21 cellular contexts compared by ENCODE assay signal in genomic region chr7:24408798-24409428, GRCh38.
DNase-seq lines count a peak whose midpoint lies in the region; ATAC-seq, FAIRE-seq and TF ChIP-seq lines count a peak whose summit lies in the region.
"Had no signal": no experiment of that assay in that cellular context is flagged by ENCODE, and none has a peak within 500 bp of the region (broad histone marks: within the 10 kb centered on the region; RNA-seq: fewer than 3 reads in every experiment).

No MANE protein-coding gene starts in this region.

- peaks cover 75% of the 10 kb centered on the region for H3K9me3 Mint-ChIP-seq in GM23338
- H3K9me3 Mint-ChIP-seq: CD8-positive, alpha-beta T cell had no signal

- H2BK15ac ChIP-seq in H1 (ENCODE audit: low read length) (no peak overlapping the region), neuronal stem cell (ENCODE audit: low read length) (no peak overlapping the region)

- H3K79me1 ChIP-seq in H1 (ENCODE audit: low read depth, low read length) (no peaks in the 10 kb centered on the region), neuronal stem cell (ENCODE audit: low read depth, low read length) (no peaks in the 10 kb centered on the region)

- H4K91ac ChIP-seq in H1 (replicated peaks; ENCODE audit: insufficient read length, low read length) (no peak overlapping the region), neuronal stem cell (ENCODE audit: low read depth, low read length, poor library complexity) (no peak overlapping the region)

- peaks cover 24% of the 10 kb centered on the region for H3K4me1 Mint-ChIP-seq in GM23338

- H3K9me2 ChIP-seq in GM23338 (ENCODE audit: insufficient read depth), result no peaks in the 10 kb centered on the region

- TF ChIP-seq EP300 in H1 (IDR thresholded peaks at IDR 0.05; ENCODE audit: borderline replicate concordance in 1 of 2, low read depth in 2 of 2, low read length in 2 of 2), result no peak

- H3K27me3 Mint-ChIP-seq in GM23338 (ENCODE audit: insufficient read depth, low read depth, poor library complexity), result peaks cover 37% of the 10 kb centered on the region

- H3F3A ChIP-seq in GM23338 (replicated peaks; ENCODE audit: low read depth), result peaks cover 32% of the 10 kb centered on the region

- POLR2A ChIA-PET in H1 (lab: Charles Lee; ENCODE audit: partially characterized antibody), result interaction anchor here (0.7 to 7.2 kb wide), 32 partner anchors 9 to 257 kb away, joined by 3 to 65 read pairs (median 6); partner anchors contain the start of gene PALS2

- H3K4me1 ChIP-seq in GM23338 (ENCODE audit: insufficient read depth) (peaks cover 38% of the 10 kb centered on the region), H1 (replicated peaks in 1 of 4; ENCODE audit: control insufficient read depth in 3 of 4, insufficient read depth in 4 of 4, low read length in 3 of 4) (peaks cover 3 to 18% (median 15%) of the 10 kb centered on the region in 4 experiments; a peak in 5 of 7 replicates), neuronal stem cell (ENCODE audit: control insufficient read depth in 2 of 2, insufficient read depth in 1 of 2, low read depth in 1 of 2, low read length in 2 of 2) (no peaks in the 10 kb centered on the region)
- H3K4me1 ChIP-seq: Caco-2 had no signal

- H2BK5ac ChIP-seq in H1 (ENCODE audit: low read depth, low read length) (no peak overlapping the region), neuronal stem cell (ENCODE audit: low read length) (no peak overlapping the region)

- H3K79me2 ChIP-seq in GM23338 (replicated peaks; ENCODE audit: insufficient read depth) (peaks cover 5% of the 10 kb centered on the region; the same call in 1 of the 2 replicates), H1 (ENCODE audit: control insufficient read depth in 1 of 2, insufficient read depth in 2 of 2, low read length in 2 of 2) (peaks cover 0 to 4% of the 10 kb centered on the region in 2 experiments; a peak in 1 of 4 replicates)

- H3K4me2 ChIP-seq in GM23338 (no peak overlapping the region), H1 (ENCODE audit: insufficient read depth in 1 of 2, low read depth in 2 of 2, low read length in 2 of 2) (no peak overlapping the region), neuronal stem cell (ENCODE audit: insufficient read depth, low read length, poor library complexity, severe bottlenecking) (no peak overlapping the region)
- H3K4me2 ChIP-seq: BLaER1 had no signal

- H3K36me3 ChIP-seq in GM23338 (ENCODE audit: insufficient read depth) (peaks cover 11% of the 10 kb centered on the region), H1 (ENCODE audit: control insufficient read depth in 2 of 4, insufficient read depth in 4 of 4, low read length in 3 of 4) (peaks cover 2 to 39% (median 15%) of the 10 kb centered on the region in 4 experiments; a peak in 5 of 8 replicates), neuronal stem cell (replicated peaks in 1 of 2; ENCODE audit: control insufficient read depth in 2 of 2, insufficient read depth in 2 of 2, low read length in 2 of 2) (no peaks in the 10 kb centered on the region)
- H3K36me3 ChIP-seq: BLaER1 had no signal

- ATAC-seq in GM23338, result peak; percentile 14
- ATAC-seq in GM18858 (IDR thresholded peaks at IDR 0.05; ENCODE audit: unreplicated experiment), result no peak
- ATAC-seq: CD8-positive, alpha-beta T cell; GM12878; HCT116 had no signal

- H2BK12ac ChIP-seq in H1 (ENCODE audit: low read depth, low read length) (no peak overlapping the region), neuronal stem cell (ENCODE audit: low read length) (no peak overlapping the region)

- TF ChIP-seq POLR2A in H1 (IDR thresholded peaks at IDR 0.05; ENCODE audit: control extremely low read depth in 1 of 2, low read depth in 2 of 2, low read length in 2 of 2), result peak in 1 of 2 experiments; percentile 35; a peak in 1 of 3 replicates

- peak; percentile 50 for DNase-seq in GM23338 (ENCODE audit: low spot score)
- peak; percentile 50 to 71 for DNase-seq in NCI-H526 (lab: John Stamatoyannopoulos, UW)
- DNase-seq in H1 (ENCODE audit: low read depth in 1 of 2, low spot score in 2 of 2), result no peak
- no peak for DNase-seq in neuronal stem cell (ENCODE audit: low spot score)
- DNase-seq in coronary artery (ENCODE audit: low spot score), result no peak
- DNase-seq: Caco-2; CD4-positive, CD25-positive, alpha-beta regulatory T cell; CD8-positive, alpha-beta T cell; DMS153; DND-41; GOT3; H7 had no signal

- H3K23me2 ChIP-seq in H1 (ENCODE audit: low read depth, low read length), result no peaks in the 10 kb centered on the region

- no peak overlapping the region for H3K56ac ChIP-seq in H1 (replicated peaks; ENCODE audit: insufficient read length, low read depth, low read length)

- H3K9me3 ChIP-seq in H1 (ENCODE audit: insufficient read depth in 2 of 2, low read depth in 1 of 2, low read length in 1 of 2) (peaks cover 5 to 23% of the 10 kb centered on the region in 2 experiments; a peak in 2 of 4 replicates), neuronal stem cell (replicated peaks in 1 of 2; ENCODE audit: control insufficient read depth in 2 of 2, insufficient read depth in 1 of 2, low read depth in 1 of 2, low read length in 2 of 2) (no peaks in the 10 kb centered on the region)

- H2AK5ac ChIP-seq in H1 (ENCODE audit: low read depth, low read length) (no peak overlapping the region), neuronal stem cell (ENCODE audit: low read depth, low read length) (no peak overlapping the region)

- H4K8ac ChIP-seq in H1 (ENCODE audit: extremely low read depth, insufficient read depth, low read length), result no peak overlapping the region
- H4K8ac ChIP-seq in neuronal stem cell (ENCODE audit: low read depth, low read length), result no peak overlapping the region

- H3K36me3 Mint-ChIP-seq in GM23338 (ENCODE audit: low read depth), result peaks cover 97% of the 10 kb centered on the region
- H3K36me3 Mint-ChIP-seq: CD4-positive, CD25-positive, alpha-beta regulatory T cell; CD8-positive, alpha-beta T cell had no signal

- H2AFZ ChIP-seq in GM23338 (no peak overlapping the region), H1 (ENCODE audit: low read length) (no peak overlapping the region), neuronal stem cell (ENCODE audit: low read length) (no peak overlapping the region)

- no peak overlapping the region for H4K5ac ChIP-seq in H1 (ENCODE audit: insufficient read length, low read depth, low read length)

- no peaks in the 10 kb centered on the region for H3K27me3 ChIP-seq in GM23338 (ENCODE audit: insufficient read depth)
- no peaks in the 10 kb centered on the region for H3K27me3 ChIP-seq in H1 (replicated peaks in 1 of 4; ENCODE audit: control insufficient read depth in 3 of 4, extremely low read depth in 1 of 4, insufficient read depth in 3 of 4, low read length in 3 of 4)
- peaks cover 0 to 12% (median 0%) of the 10 kb centered on the region in 3 experiments for H3K27me3 ChIP-seq in neuronal stem cell (ENCODE audit: control insufficient read depth in 3 of 3, insufficient read depth in 3 of 3, low read depth in 1 of 3, low read length in 3 of 3)
- H3K27me3 ChIP-seq: BLaER1 had no signal

- no peak overlapping the region for H3K4me3 Mint-ChIP-seq in GM23338
- H3K4me3 Mint-ChIP-seq: B cell; CD4-positive, CD25-positive, alpha-beta regulatory T cell; CD8-positive, alpha-beta T cell had no signal

- H3K9ac ChIP-seq in H1 (replicated peaks in 1 of 4; ENCODE audit: extremely low read depth in 1 of 4, low read depth in 3 of 4, low read length in 3 of 4), result no peak overlapping the region
- H3K9ac ChIP-seq in neuronal stem cell (ENCODE audit: low read depth, low read length, poor library complexity), result no peak overlapping the region
- H3K9ac ChIP-seq: BLaER1 had no signal

- no peak overlapping the region for H2BK120ac ChIP-seq in H1 (replicated peaks; ENCODE audit: low read depth, low read length)
- H2BK120ac ChIP-seq in neuronal stem cell (ENCODE audit: low read depth, low read length), result no peak overlapping the region

- CTCF ChIA-PET in H1 (lab: Charles Lee; ENCODE audit: partially characterized antibody), result interaction anchor here (0.9 to 2.3 kb wide), 11 partner anchors 10 to 313 kb away, joined by 3 to 5 read pairs (median 3); no protein-coding TSS in a partner anchor

- TF ChIP-seq CTCF in GM23338 (conservative IDR thresholded peaks at IDR 0.05; ENCODE audit: low read depth in 2 of 2) (no peak), H1 (IDR thresholded peaks at IDR 0.05; ENCODE audit: control extremely low read depth in 1 of 3, insufficient read depth in 1 of 3, low read depth in 1 of 3, low read length in 3 of 3) (no peak), coronary artery (IDR thresholded peaks at IDR 0.05) (no peak)

- H3K4me3 ChIP-seq in GM23338, result no peak overlapping the region
- no peak overlapping the region for H3K4me3 ChIP-seq in H1 (ENCODE audit: extremely low read depth in 1 of 4, insufficient read depth in 2 of 4, low read depth in 3 of 4, low read length in 4 of 4)
- no peak overlapping the region for H3K4me3 ChIP-seq in neuronal stem cell (ENCODE audit: low read length in 2 of 2)
- no peak overlapping the region for H3K4me3 ChIP-seq in coronary artery
- H3K4me3 ChIP-seq: BLaER1, GM12878 had no signal

- H3K23ac ChIP-seq in H1 (ENCODE audit: insufficient read length) (no peak overlapping the region), neuronal stem cell (ENCODE audit: low read depth, low read length, poor library complexity) (no peak overlapping the region)

- 87% methylated on average over 9 of the region's 9 CpGs; no CpG with 5 or more reads in 1 of the 2 experiments for WGBS in H1 (ENCODE audit: extremely low coverage in 1 of 2, insufficient coverage in 1 of 2, insufficient read length in 1 of 2, insufficient replicate concordance in 2 of 2, low coverage in 1 of 2, low lambda C conversion rate in 2 of 2, missing lambda C conversion rate in 1 of 2), 2 experiments
- WGBS in neuronal stem cell (ENCODE audit: extremely low coverage in 2 of 2, insufficient read length in 2 of 2, insufficient replicate concordance in 1 of 2), 2 donors, result no CpG with 5 or more reads among the region's 9 CpGs

- no peak overlapping the region; the same call in 1 of the 2 replicates for H3K27ac Mint-ChIP-seq in GM23338
- H3K27ac Mint-ChIP-seq: B cell; CD4-positive, CD25-positive, alpha-beta regulatory T cell; CD8-positive, alpha-beta T cell had no signal

- no peak overlapping the region for H3K4ac ChIP-seq in H1 (replicated peaks; ENCODE audit: insufficient read length, low read depth, low read length)
- H3K4ac ChIP-seq in neuronal stem cell (ENCODE audit: low read length), result no peak overlapping the region

- peak; percentile 13 for FAIRE-seq in H1 (lab: Jason Lieb, UNC)
- FAIRE-seq: A204.1, G401.6, GM12878 had no signal

- no peak for TF ChIP-seq RAD21 in H1 (IDR thresholded peaks at IDR 0.05 in 1 of 2, conservative IDR thresholded peaks at IDR 0.05 in 1 of 2; ENCODE audit: low read depth in 2 of 2, low read length in 2 of 2)

- no peak overlapping the region for H3K27ac ChIP-seq in GM23338 (ENCODE audit: low read depth)
- no peak overlapping the region for H3K27ac ChIP-seq in H1 (ENCODE audit: low read depth, low read length)
- no peak overlapping the region for H3K27ac ChIP-seq in neuronal stem cell (replicated peaks; ENCODE audit: low read length)
- no peak overlapping the region for H3K27ac ChIP-seq in coronary artery
- H3K27ac ChIP-seq: 22Rv1, BLaER1, C4-2B had no signal

- H3K14ac ChIP-seq in H1 (ENCODE audit: insufficient read length) (no peak overlapping the region), neuronal stem cell (ENCODE audit: low read length) (no peak overlapping the region)

- H2BK20ac ChIP-seq in H1 (ENCODE audit: low read length), result no peak overlapping the region

- H3K18ac ChIP-seq in H1 (ENCODE audit: extremely low read depth, low read length), result no peak overlapping the region
- no peak overlapping the region for H3K18ac ChIP-seq in neuronal stem cell (ENCODE audit: low read length)

- H4K20me1 ChIP-seq in GM23338 (replicated peaks; ENCODE audit: insufficient read depth), result no peaks in the 10 kb centered on the region
- H4K20me1 ChIP-seq in H1 (replicated peaks in 1 of 2; ENCODE audit: control insufficient read depth in 1 of 2, insufficient read depth in 2 of 2, low read length in 2 of 2), result peaks cover 4% of the 10 kb centered on the region in 2 experiments
- H4K20me1 ChIP-seq: BLaER1 had no signal

Comparison
In these comparisons a context has a peak if more than half of its experiments do, and no peak if none do; other contexts are left out.
1. DNase-seq: peak in GM23338 (single experiment) and NCI-H526 (2 of 2); none in H1 (0 of 2), neuronal stem cell (single experiment) and coronary artery (single experiment).